ENCODE assay signal across 1 cellular context in the genomic region with DNA sequence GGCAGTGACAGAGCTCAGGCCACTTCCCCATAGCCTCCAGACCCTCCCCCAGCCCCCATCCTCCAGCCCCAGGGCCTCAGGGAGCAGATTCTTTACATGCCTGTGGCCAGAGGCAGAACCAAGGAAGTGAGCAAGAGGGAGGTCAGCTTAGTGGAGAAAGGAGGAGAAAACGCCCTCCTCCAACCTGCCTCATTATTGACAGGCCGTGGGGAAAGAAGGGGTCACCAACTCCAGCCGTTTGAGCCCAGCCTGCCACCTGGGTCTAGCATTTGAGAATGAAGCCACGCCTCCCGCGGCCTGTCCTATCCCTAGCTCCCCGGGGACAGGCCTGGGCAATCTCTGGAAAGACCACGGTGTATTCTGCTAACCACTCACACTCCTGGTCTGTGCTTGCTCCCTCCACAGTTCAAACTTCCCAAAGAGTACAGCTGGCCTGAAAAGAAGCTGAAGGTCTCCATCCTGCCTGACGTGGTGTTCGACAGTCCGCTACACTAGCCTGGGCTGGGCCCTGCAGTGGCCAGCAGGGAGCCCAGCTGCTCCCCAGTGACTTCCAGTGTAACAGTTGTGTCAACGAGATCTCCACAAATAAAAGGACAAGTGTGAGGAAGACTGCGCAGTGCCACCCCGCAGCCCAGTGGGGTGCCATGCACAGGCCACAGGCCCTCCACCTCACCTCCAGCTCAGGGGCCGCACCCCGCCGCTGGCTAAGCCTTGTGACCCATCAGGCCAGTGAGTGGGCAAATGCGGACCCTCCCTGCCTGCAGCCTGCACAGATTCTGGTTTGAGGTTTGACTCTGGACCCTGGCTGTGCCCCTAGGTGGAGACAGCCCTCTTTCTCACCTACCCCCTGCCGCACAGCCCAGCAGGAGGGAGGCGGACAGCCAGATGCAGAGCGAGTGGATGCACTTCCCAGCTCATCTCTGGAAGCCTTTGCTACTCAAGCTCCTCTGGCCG.
TF ChIP-seq lines count a peak whose summit lies in the region.

No MANE protein-coding gene starts in this region.

TF ChIP-seq in A549, 52 proteins besides CTCF, POLR2A, EP300 and RAD21 (continued from another document):
- TF ChIP-seq CHD2 (IDR thresholded peaks at IDR 0.05; ENCODE audit: low read length, partially characterized antibody) (no peak), EHF (CRISPR knock-in tag; IDR thresholded peaks at IDR 0.05) (no peak), CHD4 (IDR thresholded peaks at IDR 0.05; ENCODE audit: borderline replicate concordance) (no peak), PHF8 (IDR thresholded peaks at IDR 0.05; ENCODE audit: borderline replicate concordance, low read depth) (no peak), HOXB5 (CRISPR knock-in tag; IDR thresholded peaks at IDR 0.05) (no peak)
